ENCODE assay signal across 8 cellular contexts in the genomic region with DNA sequence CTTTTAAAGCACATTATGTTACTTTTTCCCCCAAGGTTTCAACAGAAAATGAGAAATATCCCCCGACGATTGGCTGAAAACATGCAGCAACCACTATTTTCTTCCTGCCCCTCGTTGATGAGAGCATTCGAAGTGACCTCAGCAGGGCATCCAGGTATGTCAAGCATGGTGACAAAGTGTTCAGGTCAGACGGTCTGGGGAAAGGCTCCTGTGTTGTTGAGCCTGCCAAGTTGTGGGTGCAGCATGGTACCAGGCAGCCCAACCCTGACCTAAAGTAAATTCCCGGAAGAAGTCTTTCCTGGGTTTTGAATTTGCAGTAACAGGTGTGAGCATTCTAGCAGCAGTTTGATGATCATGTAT. TPM values are rescaled to one million over a fixed set of nuclear protein-coding genes. Genes with fewer than 3 reads are reported as not detected.
DNase-seq lines count a peak whose midpoint lies in the region; ATAC-seq and TF ChIP-seq lines count a peak whose summit lies in the region.

No MANE protein-coding gene starts in this region.

- peak overlapping the region; percentile 92 for H3K27ac Mint-ChIP-seq in activated CD8-positive, alpha-beta T cell treated with anti-CD3 and anti-CD28 coated beads for 36 hours
- H3K27ac Mint-ChIP-seq in glutamatergic neuron (ENCODE audit: unreplicated experiment), result peak overlapping the region; percentile 92

- no peaks in the 10 kb centered on the region for H3K27me3 ChIP-seq in sigmoid colon

- TF ChIP-seq POLR2A in sigmoid colon (IDR thresholded peaks at IDR 0.05), result no peak

- DNase-seq in NCI-H2227 (lab: John Stamatoyannopoulos, UW; ENCODE audit: unreplicated experiment) (peak; percentile 51), NCI-H2227 treated with DMSO at 0.1 percent for 48 hours (lab: John Stamatoyannopoulos, UW) (no peak), glutamatergic neuron (no peak), sigmoid colon (no peak), occipital lobe (lab: John Stamatoyannopoulos, UW) (no peak), amygdala (lab: John Stamatoyannopoulos, UW) (no peak)
- DNase-seq in activated CD8-positive, alpha-beta T cell treated with anti-CD3 and anti-CD28 coated beads for 36 hours, result peak; percentile 24

- peaks cover 8 to 35% (median 21%) of the 10 kb centered on the region in 4 donors for H3K36me3 ChIP-seq in sigmoid colon

- H3K9me3 ChIP-seq in sigmoid colon, result no peaks in the 10 kb centered on the region

- H3K36me3 Mint-ChIP-seq in activated CD8-positive, alpha-beta T cell treated with anti-CD3 and anti-CD28 coated beads for 36 hours (ENCODE audit: low read depth), result peaks cover 45% of the 10 kb centered on the region
- H3K36me3 Mint-ChIP-seq in glutamatergic neuron (ENCODE audit: unreplicated experiment), result no peaks in the 10 kb centered on the region

- WGBS in sigmoid colon, 2 donors, result 0 to 3% methylated on average over 6 of the region's 6 CpGs

- peaks cover 50% of the 10 kb centered on the region for H3K4me1 Mint-ChIP-seq in activated CD8-positive, alpha-beta T cell treated with anti-CD3 and anti-CD28 coated beads for 36 hours (ENCODE audit: low read depth)
- H3K4me1 Mint-ChIP-seq in glutamatergic neuron (ENCODE audit: low read depth, unreplicated experiment), result peaks cover 2% of the 10 kb centered on the region

- peaks cover 0 to 31% (median 25%) of the 10 kb centered on the region in 4 donors for H3K4me1 ChIP-seq in sigmoid colon

- H3K9me3 Mint-ChIP-seq in activated CD8-positive, alpha-beta T cell treated with anti-CD3 and anti-CD28 coated beads for 36 hours, result no peaks in the 10 kb centered on the region
- peaks cover 4% of the 10 kb centered on the region for H3K9me3 Mint-ChIP-seq in glutamatergic neuron (ENCODE audit: unreplicated experiment)

- no peak for TF ChIP-seq EP300 in sigmoid colon (IDR thresholded peaks at IDR 0.05)

- no peaks in the 10 kb centered on the region for H3K27me3 Mint-ChIP-seq in activated CD8-positive, alpha-beta T cell treated with anti-CD3 and anti-CD28 coated beads for 36 hours
- H3K27me3 Mint-ChIP-seq in glutamatergic neuron (ENCODE audit: unreplicated experiment), result peaks cover 4% of the 10 kb centered on the region

- H3K4me3 ChIP-seq in sigmoid colon, result peak overlapping the region; percentile 62 to 87 (median 74)

- no peak for ATAC-seq in activated CD8-positive, alpha-beta T cell treated with anti-CD3 and anti-CD28 coated beads for 36 hours
- no peak for ATAC-seq in activated CD4-positive, CD25-positive, alpha-beta regulatory T cell treated with anti-CD3 and anti-CD28 coated beads, Interleukin-2, amount 50 U/mL, for 24 hours

- no peak for TF ChIP-seq CTCF in activated CD8-positive, alpha-beta T cell treated with anti-CD3 and anti-CD28 coated beads for 36 hours (IDR thresholded peaks at IDR 0.05)
- TF ChIP-seq CTCF in glutamatergic neuron (IDR thresholded peaks at IDR 0.05; ENCODE audit: partially characterized antibody, unreplicated experiment) (no peak), sigmoid colon (IDR thresholded peaks at IDR 0.05) (no peak)

- CTCF ChIA-PET in activated CD8-positive, alpha-beta T cell treated with anti-CD3 and anti-CD28 coated beads for 36 hours (lab: Charles Lee), result interaction anchor here (1.0 to 2.9 kb wide), 8 partner anchors 10 to 221 kb away, joined by 3 to 13 read pairs (median 4); a partner anchor contains a TSS

- intact Hi-C loops in activated CD8-positive, alpha-beta T cell treated with anti-CD3 and anti-CD28 coated beads for 36 hours (cut with micrococcal nuclease), result no loop called here
- intact Hi-C loops in sigmoid colon (cut with DNase I), result no loop called here

- peak overlapping the region; percentile 90 for H3K4me3 Mint-ChIP-seq in activated CD8-positive, alpha-beta T cell treated with anti-CD3 and anti-CD28 coated beads for 36 hours
- peak overlapping the region; percentile 97 for H3K4me3 Mint-ChIP-seq in glutamatergic neuron (ENCODE audit: unreplicated experiment)

- POLR2A ChIA-PET in activated CD8-positive, alpha-beta T cell treated with anti-CD3 and anti-CD28 coated beads for 36 hours (lab: Charles Lee), result interaction anchor here (0.6 to 2.0 kb wide), 11 partner anchors 9 to 1573 kb away, joined by 3 to 15 read pairs (median 6); a partner anchor contains a TSS

- H3K27ac ChIP-seq in sigmoid colon, result peak overlapping the region; percentile 80 to 91 (median 87)

RNA-seq across cellular contexts. Expression of a gene that starts 51.7 kb away (rescaled TPM):
- total RNA-seq in activated CD8-positive, alpha-beta T cell treated with anti-CD3 and anti-CD28 coated beads for 36 hours, result 10 to 100 TPM; 79.7 to 91.6 TPM
- total RNA-seq in glutamatergic neuron (ENCODE audit: unreplicated experiment), result 104 TPM
- 10 to 100 TPM; 18.9 to 39.9 (median 24.4) TPM for total RNA-seq in sigmoid colon
- 10 to 100 TPM in 2 of 3 donors, 1 to 10 TPM in 1; 9.6 to 33.4 (median 20.1) TPM for polyA plus RNA-seq in sigmoid colon
- 66.9 TPM for total RNA-seq in occipital lobe

Comparison
In these comparisons a context has a peak if more than half of its experiments do, and no peak if none do; other contexts are left out.
1. DNase-seq: peak in NCI-H2227 (single experiment) and activated CD8-positive, alpha-beta T cell treated with anti-CD3 and anti-CD28 coated beads for 36 hours (single experiment); none in NCI-H2227 treated with DMSO at 0.1 percent for 48 hours (single experiment), glutamatergic neuron (single experiment), sigmoid colon (single experiment), occipital lobe (single experiment) and amygdala (0 of 56).